Comparison of ENCODE assay signal across 8 cellular contexts in genomic region chr9:100428871-100429654, GRCh38. TPM values are rescaled to one million over a fixed set of nuclear protein-coding genes. Genes with fewer than 3 reads are reported as not detected.
A peak's percentile ranks its signal among the peaks of the same experiment; 100 is the strongest.
DNase-seq lines count a peak whose midpoint lies in the region; ATAC-seq and TF ChIP-seq lines count a peak whose summit lies in the region.

No MANE protein-coding gene starts in this region.

- intact Hi-C loops in Right ventricle myocardium superior (cut with DNase I): no loop called here

- DNase-seq in GM23338 (ENCODE audit: low spot score) (no peak), WTC11 (ENCODE audit: low spot score) (no peak), Right ventricle myocardium superior (no peak), NCI-H1048 (lab: John Stamatoyannopoulos, UW) (no peak), NCI-H1105 treated with DMSO at 0.1 percent for 48 hours (lab: John Stamatoyannopoulos, UW) (no peak)
- DNase-seq in activated CD4-positive, alpha-beta T cell treated with anti-CD3 and anti-CD28 coated beads for 4 hours: no peak

- H3K4me1 ChIP-seq in GM23338 (ENCODE audit: insufficient read depth): peaks cover 18% of the 10 kb centered on the region
- H3K4me1 ChIP-seq in skeletal muscle satellite cell (ENCODE audit: control insufficient read depth, insufficient read depth, low read length): peaks cover 41% of the 10 kb centered on the region

- POLR2A ChIA-PET in WTC11 (lab: Charles Lee): no interaction called here

- CTCF ChIA-PET in WTC11 (lab: Charles Lee): interaction anchor here (0.9 kb wide), 1 partner anchor 9 kb away, joined by 3 read pairs; no protein-coding TSS in a partner anchor

- H3K36me3 ChIP-seq in GM23338 (ENCODE audit: insufficient read depth): no peaks in the 10 kb centered on the region
- peaks cover 4% of the 10 kb centered on the region for H3K36me3 ChIP-seq in skeletal muscle satellite cell (ENCODE audit: insufficient read depth, low read length)

- H3K9me2 ChIP-seq in GM23338 (ENCODE audit: insufficient read depth): no peaks in the 10 kb centered on the region

- peaks cover 4% of the 10 kb centered on the region; the same call in 1 of the 2 replicates for H3F3A ChIP-seq in GM23338 (replicated peaks; ENCODE audit: low read depth)

- H3K4me3 Mint-ChIP-seq in GM23338 (peak overlapping the region; percentile 87; the same call in 1 of the 3 replicates), WTC11 (peak overlapping the region; percentile 16; the same call in 1 of the 2 replicates)

- H3K27me3 Mint-ChIP-seq in GM23338 (ENCODE audit: insufficient read depth, low read depth, poor library complexity) (peaks cover 7% of the 10 kb centered on the region), WTC11 (ENCODE audit: low read depth) (no peaks in the 10 kb centered on the region)

- H3K27ac ChIP-seq in GM23338 (ENCODE audit: low read depth): no peak overlapping the region

- no peak overlapping the region for H2AFZ ChIP-seq in GM23338

- H3K9ac ChIP-seq in skeletal muscle satellite cell (ENCODE audit: low read depth, low read length): peak overlapping the region; percentile 95

- H3K36me3 Mint-ChIP-seq in GM23338 (ENCODE audit: low read depth): peaks cover 12% of the 10 kb centered on the region; the same call in 2 of the 3 replicates
- 0 out of 2 replicates have a peak, but pooled peaks cover 2% of the 10 kb centered on the region for H3K36me3 Mint-ChIP-seq in WTC11

- H3K9me3 Mint-ChIP-seq in GM23338 (no peaks in the 10 kb centered on the region), WTC11 (no peaks in the 10 kb centered on the region)

- TF ChIP-seq CTCF in GM23338 (conservative IDR thresholded peaks at IDR 0.05; ENCODE audit: low read depth in 2 of 2): no peak
- no peak for TF ChIP-seq CTCF in WTC11 (IDR thresholded peaks at IDR 0.05)

- H3K4me3 ChIP-seq in GM23338 (peak overlapping the region; percentile 91; the same call in 1 of the 2 replicates), skeletal muscle satellite cell (ENCODE audit: low read length) (peak overlapping the region; percentile 90)

- H3K4me1 Mint-ChIP-seq in GM23338 (peaks cover 33% of the 10 kb centered on the region), WTC11 (peaks cover 28% of the 10 kb centered on the region)

- H3K4me2 ChIP-seq in GM23338 (peak overlapping the region; percentile 93), skeletal muscle satellite cell (ENCODE audit: low read length) (peak overlapping the region; percentile 88)

- H3K27me3 ChIP-seq in GM23338 (ENCODE audit: insufficient read depth) (no peaks in the 10 kb centered on the region), skeletal muscle satellite cell (ENCODE audit: control insufficient read depth, insufficient read depth, low read length) (no peaks in the 10 kb centered on the region)

- no peak overlapping the region for H3K27ac Mint-ChIP-seq in GM23338
- peak overlapping the region; percentile 8; the same call in 1 of the 2 replicates for H3K27ac Mint-ChIP-seq in WTC11

- H4K20me1 ChIP-seq in GM23338 (replicated peaks; ENCODE audit: insufficient read depth): peaks cover 5% of the 10 kb centered on the region; the same call in 1 of the 2 replicates

- ATAC-seq in GM23338 (no peak), WTC11 (no peak), Right ventricle myocardium superior (ENCODE audit: poor library complexity) (peak; percentile 29), GM18858 (IDR thresholded peaks at IDR 0.05; ENCODE audit: unreplicated experiment) (no peak)

- no peaks in the 10 kb centered on the region for H3K9me3 ChIP-seq in skeletal muscle satellite cell (replicated peaks; ENCODE audit: low read length)

- peaks cover 64% of the 10 kb centered on the region for H3K79me2 ChIP-seq in GM23338 (replicated peaks; ENCODE audit: insufficient read depth)

TF ChIP-seq in GM23338, 12 proteins besides CTCF, POLR2A, EP300 and RAD21 (continues in another document):
- TF ChIP-seq NANOG (IDR thresholded peaks at IDR 0.05; ENCODE audit: borderline replicate concordance) (no peak), REST (IDR thresholded peaks at IDR 0.05; ENCODE audit: unreplicated experiment) (no peak), EZH2 (IDR thresholded peaks at IDR 0.05; ENCODE audit: low read depth, unreplicated experiment) (no peak), ETS1 (IDR thresholded peaks at IDR 0.05) (no peak)

TF ChIP-seq in WTC11, 78 proteins besides CTCF, POLR2A, EP300 and RAD21:
- TF ChIP-seq E2F4 (CRISPR knock-in tag; IDR thresholded peaks at IDR 0.05; ENCODE audit: borderline replicate concordance, low read depth) (no peak), ATF1 (CRISPR knock-in tag; IDR thresholded peaks at IDR 0.05) (no peak), ATF6 (CRISPR knock-in tag; IDR thresholded peaks at IDR 0.05) (no peak), ZMAT4 (CRISPR knock-in tag; IDR thresholded peaks at IDR 0.05) (no peak), ZNF232 (CRISPR knock-in tag; IDR thresholded peaks at IDR 0.05) (no peak), AR (CRISPR knock-in tag; IDR thresholded peaks at IDR 0.05) (no peak), FOXP1 (CRISPR knock-in tag; IDR thresholded peaks at IDR 0.05; ENCODE audit: borderline replicate concordance) (no peak), RORB (CRISPR knock-in tag; IDR thresholded peaks at IDR 0.05) (no peak), NR2C2 (CRISPR knock-in tag; IDR thresholded peaks at IDR 0.05) (no peak), KAT7 (CRISPR knock-in tag; IDR thresholded peaks at IDR 0.05; ENCODE audit: borderline replicate concordance) (no peak), ZBTB21 (CRISPR knock-in tag; IDR thresholded peaks at IDR 0.05; ENCODE audit: borderline replicate concordance) (no peak)

RNA-seq across cellular contexts. Expression of gene MSANTD3, which starts 2.1 kb away (rescaled TPM):
- 30.6 and 34.5 TPM in 2 replicates for total RNA-seq in GM23338 (2014; rRNA removed; shearing (Covaris generic))
- polyA plus RNA-seq in GM23338 (2016; fragmentation: Nextera tagmentation; extraction: Ambion mirVana): 19.0 and 19.7 TPM in 2 replicates
- total RNA-seq in WTC11 (2021) (28.9 to 30.3 TPM (median 30.2 TPM) in 3 replicates), Right ventricle myocardium superior (15.5 TPM)
- total RNA-seq in skeletal muscle satellite cell (2012; rRNA removed): 65.1 and 69.7 TPM in 2 replicates

RNA-seq across cellular contexts. Expression of gene TMEFF1, which starts 43.9 kb away (rescaled TPM):
- 75.8 and 85.2 TPM in 2 replicates for total RNA-seq in GM23338 (2014; rRNA removed; shearing (Covaris generic))
- polyA plus RNA-seq in GM23338 (2016; fragmentation: Nextera tagmentation; extraction: Ambion mirVana): 6.6 and 12.8 TPM in 2 replicates
- total RNA-seq in WTC11 (2021): 62.7 to 66.5 TPM (median 66.2 TPM) in 3 replicates
- total RNA-seq in Right ventricle myocardium superior: not detected
- 0.44 TPM in 1 of 2 replicates, not detected in the other for total RNA-seq in skeletal muscle satellite cell (2012; rRNA removed)

Comparison
In these comparisons a context has a peak if more than half of its experiments do, and no peak if none do; other contexts are left out.
1. RNA of gene TMEFF1, which starts 43.9 kb away (total RNA-seq): 75.8 to 85.2 TPM in GM23338 and 62.7 to 66.5 TPM in WTC11; not detected in Right ventricle myocardium superior (single experiment); every median in the first group is over 10 times any median in the second.